24 cellular contexts compared by ENCODE assay signal in the genomic region with DNA sequence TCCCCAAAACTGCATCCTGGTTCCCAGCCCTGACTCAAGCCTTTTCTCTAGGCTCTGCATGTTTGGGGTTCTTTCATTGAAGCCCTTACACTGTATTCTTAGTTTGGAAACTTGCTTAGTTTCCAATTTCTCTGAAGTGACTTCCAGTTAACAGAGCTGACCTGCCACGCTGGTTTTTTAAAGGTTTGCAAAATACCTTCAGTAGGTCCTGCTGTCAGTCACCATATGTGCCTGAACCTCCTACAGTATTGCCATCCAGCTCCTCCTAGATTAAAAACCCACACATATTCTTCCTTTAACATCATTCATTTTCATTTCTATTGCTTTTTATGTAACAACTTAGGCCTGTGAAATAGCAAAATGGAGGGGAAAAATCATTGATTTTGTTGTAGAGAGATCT.
DNase-seq lines count a peak whose midpoint lies in the region; TF ChIP-seq lines count a peak whose summit lies in the region.
"Had no signal": no experiment of that assay in that cellular context is flagged by ENCODE, and none has a peak within 500 bp of the region (broad histone marks: within the 10 kb centered on the region; RNA-seq: fewer than 3 reads in every experiment).

No MANE protein-coding gene starts in this region.

- H3K79me2 ChIP-seq in ACC112 (ENCODE audit: control insufficient read depth, insufficient read depth, low read length, unreplicated experiment) (no peaks in the 10 kb centered on the region), OCI-LY1 (ENCODE audit: insufficient read depth, low read length) (no peaks in the 10 kb centered on the region), neural progenitor cell (ENCODE audit: low read depth) (no peaks in the 10 kb centered on the region)

- H3K27me3 ChIP-seq in ACC112 (ENCODE audit: insufficient read depth, low read length) (no peaks in the 10 kb centered on the region), OCI-LY1 (ENCODE audit: insufficient read depth, low read length) (no peaks in the 10 kb centered on the region), neural progenitor cell (no peaks in the 10 kb centered on the region), colonic mucosa (no peaks in the 10 kb centered on the region)
- H3K27me3 ChIP-seq: heart right ventricle, pancreas, upper lobe of left lung had no signal

- H3K4me2 ChIP-seq in OCI-LY1 (ENCODE audit: low read length), result no peak overlapping the region
- H3K4me2 ChIP-seq in neural progenitor cell, result no peak overlapping the region

- no peaks in the 10 kb centered on the region for H4K20me1 ChIP-seq in OCI-LY1 (ENCODE audit: insufficient read depth, low read length)
- H4K20me1 ChIP-seq in neural progenitor cell (ENCODE audit: low read depth), result no peaks in the 10 kb centered on the region

- H3K36me3 Mint-ChIP-seq in dendritic cell treated with granulocyte-macrophage colony-stimulating factor and Interleukin-4, amounts not matched to agents 40 ng/mL and 50 ng/mL, for 4 days (ENCODE audit: low read depth), result no peaks in the 10 kb centered on the region
- H3K36me3 Mint-ChIP-seq in neural progenitor cell, result no peaks in the 10 kb centered on the region
- H3K36me3 Mint-ChIP-seq: CD4-positive, CD25-positive, alpha-beta regulatory T cell had no signal

- no peaks in the 10 kb centered on the region for H3K27me3 Mint-ChIP-seq in dendritic cell treated with granulocyte-macrophage colony-stimulating factor and Interleukin-4, amounts not matched to agents 40 ng/mL and 50 ng/mL, for 4 days
- H3K27me3 Mint-ChIP-seq in neural progenitor cell (ENCODE audit: insufficient read depth, low read depth), result peaks cover 3% of the 10 kb centered on the region
- H3K27me3 Mint-ChIP-seq: CD4-positive, CD25-positive, alpha-beta regulatory T cell had no signal

- H3K4me1 Mint-ChIP-seq in dendritic cell treated with granulocyte-macrophage colony-stimulating factor and Interleukin-4, amounts not matched to agents 40 ng/mL and 50 ng/mL, for 4 days (ENCODE audit: low read depth), result peaks cover 30% of the 10 kb centered on the region
- H3K4me1 Mint-ChIP-seq in neural progenitor cell, result no peaks in the 10 kb centered on the region

- DNase-seq in neural progenitor cell (ENCODE audit: low spot score) (no peak), NCI-H1436 treated with DMSO at 0.1 percent for 48 hours (lab: John Stamatoyannopoulos, UW) (no peak), NCI-H2227 treated with DMSO at 0.1 percent for 48 hours (lab: John Stamatoyannopoulos, UW) (no peak), colonic mucosa (no peak), kidney tubule cell (ENCODE audit: low spot score) (no peak)
- DNase-seq: ACHN; activated CD4-positive, alpha-beta T cell treated with anti-CD3 and anti-CD28 coated beads, Interleukin-2, amount 50 U/mL, for 1 hour; activated CD8-positive, alpha-beta memory T cell treated with anti-CD3 and anti-CD28 coated beads, Interleukin-2, amount 50 U/mL, for 48 hours; amniotic stem cell; CD4-positive, CD25-positive, alpha-beta regulatory T cell; central memory CD4-positive, alpha-beta T cell; effector memory CD4-positive, alpha-beta T cell; heart right ventricle; immature natural killer cell; NCI-H1092; NCI-H2107; pancreas; Right ventricle myocardium superior; stimulated activated CD4-positive, alpha-beta T cell treated with anti-CD3 and anti-CD28 coated beads, Interleukin-2, amount 100 ng/mL, for 24 hours; stimulated activated naive CD8-positive, alpha-beta T cell treated with anti-CD3 and anti-CD28 coated beads, Interleukin-15, Interleukin-2, amounts not matched to agents 100 U/mL and 50 U/mL, for 24 hours; upper lobe of left lung had no signal

- H3K4me1 ChIP-seq in ACC112 (ENCODE audit: control insufficient read depth, insufficient read depth, low read length, unreplicated experiment), result peaks cover 48% of the 10 kb centered on the region
- peaks cover 62% of the 10 kb centered on the region for H3K4me1 ChIP-seq in OCI-LY1 (ENCODE audit: insufficient read depth, low read length, severe bottlenecking)
- peaks cover 8% of the 10 kb centered on the region for H3K4me1 ChIP-seq in neural progenitor cell
- H3K4me1 ChIP-seq in colonic mucosa, result no peaks in the 10 kb centered on the region
- H3K4me1 ChIP-seq: pancreas had no signal

- H3K27ac ChIP-seq in ACC112 (ENCODE audit: low read depth, low read length) (peak overlapping the region; percentile 98; the same call in 1 of the 2 replicates), OCI-LY1 (ENCODE audit: low read depth, low read length, poor library complexity, severe bottlenecking) (peak overlapping the region; percentile 42), neural progenitor cell (no peak overlapping the region), colonic mucosa (no peak overlapping the region)
- H3K27ac ChIP-seq: pancreas had no signal

- H3K36me3 ChIP-seq in ACC112 (ENCODE audit: insufficient read depth, low read length), result no peaks in the 10 kb centered on the region
- no peaks in the 10 kb centered on the region for H3K36me3 ChIP-seq in OCI-LY1 (ENCODE audit: insufficient read depth, low read length)
- no peaks in the 10 kb centered on the region for H3K36me3 ChIP-seq in neural progenitor cell
- no peaks in the 10 kb centered on the region for H3K36me3 ChIP-seq in colonic mucosa
- H3K36me3 ChIP-seq: heart right ventricle, pancreas, upper lobe of left lung had no signal

- intact Hi-C loops in dendritic cell treated with granulocyte-macrophage colony-stimulating factor and Interleukin-4, amounts not matched to agents 40 ng/mL and 50 ng/mL, for 4 days (cut with micrococcal nuclease), result no loop called here
- intact Hi-C loops in colonic mucosa (cut with DNase I), result no loop called here

- H3F3A ChIP-seq in OCI-LY1 (ENCODE audit: insufficient read depth, low read length) (no peaks in the 10 kb centered on the region), neural progenitor cell (ENCODE audit: low read depth) (no peaks in the 10 kb centered on the region)

- H3K4me3 ChIP-seq in ACC112 (ENCODE audit: low read depth, low read length) (no peak overlapping the region), OCI-LY1 (ENCODE audit: low read depth, low read length, poor library complexity, severe bottlenecking) (no peak overlapping the region), neural progenitor cell (no peak overlapping the region), colonic mucosa (no peak overlapping the region)
- H3K4me3 ChIP-seq: heart right ventricle, pancreas, upper lobe of left lung had no signal

- no peaks in the 10 kb centered on the region for H3K9me3 Mint-ChIP-seq in dendritic cell treated with granulocyte-macrophage colony-stimulating factor and Interleukin-4, amounts not matched to agents 40 ng/mL and 50 ng/mL, for 4 days
- no peaks in the 10 kb centered on the region for H3K9me3 Mint-ChIP-seq in neural progenitor cell
- H3K9me3 Mint-ChIP-seq: immature natural killer cell had no signal

- H3K4me3 Mint-ChIP-seq in dendritic cell treated with granulocyte-macrophage colony-stimulating factor and Interleukin-4, amounts not matched to agents 40 ng/mL and 50 ng/mL, for 4 days, result no peak overlapping the region
- no peak overlapping the region for H3K4me3 Mint-ChIP-seq in neural progenitor cell
- H3K4me3 Mint-ChIP-seq: CD4-positive, CD25-positive, alpha-beta regulatory T cell; immature natural killer cell had no signal

- H3K9me3 ChIP-seq in OCI-LY1 (ENCODE audit: low read length) (no peaks in the 10 kb centered on the region), neural progenitor cell (ENCODE audit: low read depth) (no peaks in the 10 kb centered on the region), colonic mucosa (no peaks in the 10 kb centered on the region)
- H3K9me3 ChIP-seq: heart right ventricle, pancreas, upper lobe of left lung had no signal

- H3K9ac ChIP-seq in OCI-LY1 (ENCODE audit: low read length) (no peak overlapping the region), neural progenitor cell (no peak overlapping the region), colonic mucosa (ENCODE audit: low read depth in 2 of 2, low read length in 2 of 2) (no peak overlapping the region)

- H2AFZ ChIP-seq in ACC112 (ENCODE audit: low read length, unreplicated experiment) (no peak overlapping the region), OCI-LY1 (ENCODE audit: low read length) (no peak overlapping the region), neural progenitor cell (replicated peaks) (peak overlapping the region; percentile 5)

- no peaks in the 10 kb centered on the region for H3K9me2 ChIP-seq in OCI-LY1 (ENCODE audit: low read depth, low read length)

- H3K27ac Mint-ChIP-seq in dendritic cell treated with granulocyte-macrophage colony-stimulating factor and Interleukin-4, amounts not matched to agents 40 ng/mL and 50 ng/mL, for 4 days, result peak overlapping the region; percentile 20
- H3K27ac Mint-ChIP-seq in neural progenitor cell, result no peak overlapping the region
- H3K27ac Mint-ChIP-seq: CD4-positive, CD25-positive, alpha-beta regulatory T cell had no signal

- TF ChIP-seq CTCF in OCI-LY1 (IDR thresholded peaks at IDR 0.05; ENCODE audit: low read length) (no peak), neural progenitor cell (IDR thresholded peaks at IDR 0.05) (no peak), colonic mucosa (IDR thresholded peaks at IDR 0.05) (no peak)

Comparison
In these comparisons a context has a peak if more than half of its experiments do, and no peak if none do; other contexts are left out.
1. H3K27ac ChIP-seq: peak in ACC112 (single experiment) and OCI-LY1 (single experiment); none in neural progenitor cell (single experiment) and colonic mucosa (single experiment).